12 cellular contexts compared by ENCODE assay signal in the genomic region with DNA sequence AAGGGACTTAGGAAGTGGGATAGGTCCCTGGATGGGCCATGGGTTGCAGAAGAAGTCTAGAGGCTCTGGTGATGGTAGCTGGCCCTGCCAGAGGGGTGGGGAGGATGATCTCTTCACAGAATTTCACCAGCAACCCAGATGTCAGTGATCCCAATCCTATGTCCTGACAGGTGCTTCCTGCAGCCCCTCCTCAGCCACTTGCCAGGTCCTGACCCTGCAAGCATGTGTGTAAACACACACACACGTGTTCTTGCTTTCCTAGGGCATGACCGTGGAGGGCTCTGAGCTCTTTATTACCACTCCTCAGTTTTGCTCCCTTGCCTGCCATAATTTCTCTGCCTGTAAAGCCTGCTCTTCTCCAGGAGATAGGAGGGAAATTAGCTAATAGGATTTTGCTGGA. TPM values are rescaled to one million over a fixed set of nuclear protein-coding genes. Genes with fewer than 3 reads are reported as not detected.
"Had no signal": no experiment of that assay in that cellular context is flagged by ENCODE, and none has a peak within 500 bp of the region (broad histone marks: within the 10 kb centered on the region; RNA-seq: fewer than 3 reads in every experiment).

No MANE protein-coding gene starts in this region.

- H3K27me3 Mint-ChIP-seq: activated naive CD8-positive, alpha-beta T cell treated with anti-CD3 and anti-CD28 coated beads for 36 hours; stimulated activated naive B cell treated with anti-CD40 and anti-IgM and Interleukin-4, amounts not matched to agents 10 μg/mL and 1 μg/mL and 100 μg/mL, for 72 hours had no signal

- H3K9me3 ChIP-seq: ovary, SK-N-SH, transverse colon had no signal

- H3K36me3 ChIP-seq: ovary had no signal

- ATAC-seq: foreskin keratinocyte; left lobe of liver; stimulated activated naive B cell treated with anti-CD40 and anti-IgM and Interleukin-4, amounts not matched to agents 10 μg/mL and 1 μg/mL and 100 μg/mL, for 72 hours had no signal

- DNase-seq: activated effector memory CD4-positive, alpha-beta T cell treated with anti-CD3 and anti-CD28 coated beads, Interleukin-2, amount 50 U/mL, for 16 hours; activated naive CD8-positive, alpha-beta T cell treated with anti-CD3 and anti-CD28 coated beads for 36 hours; brain microvascular endothelial cell; foreskin keratinocyte; mesenchymal stem cell; ovary; SK-N-SH; stimulated activated CD4-positive, alpha-beta T cell treated with anti-CD3 and anti-CD28 coated beads, Interleukin-1b, Interleukin-23, amount 100 ng/mL, for 48 hours; stimulated activated naive B cell treated with anti-CD40 and anti-IgM and Interleukin-4, amounts not matched to agents 10 μg/mL and 1 μg/mL and 100 μg/mL, for 72 hours; transverse colon had no signal

- H3K27me3 ChIP-seq: brain microvascular endothelial cell, foreskin keratinocyte, ovary, transverse colon had no signal

- H3K4me3 Mint-ChIP-seq: activated naive CD8-positive, alpha-beta T cell treated with anti-CD3 and anti-CD28 coated beads for 36 hours had no signal

- H3K27ac ChIP-seq: brain microvascular endothelial cell, foreskin keratinocyte, ovary, transverse colon had no signal

- H3K4me3 ChIP-seq: ovary, smooth muscle cell, transverse colon had no signal

- H3K9me3 Mint-ChIP-seq: activated naive CD8-positive, alpha-beta T cell treated with anti-CD3 and anti-CD28 coated beads for 36 hours; stimulated activated naive B cell treated with anti-CD40 and anti-IgM and Interleukin-4, amounts not matched to agents 10 μg/mL and 1 μg/mL and 100 μg/mL, for 72 hours had no signal

- H3K27ac Mint-ChIP-seq: activated naive CD8-positive, alpha-beta T cell treated with anti-CD3 and anti-CD28 coated beads for 36 hours had no signal

RNA-seq across cellular contexts. Expression of gene GRM2, which starts 23.3 kb away (rescaled TPM):
- total RNA-seq: foreskin keratinocyte had no signal
